8 cellular contexts compared by ENCODE assay signal in the genomic region with DNA sequence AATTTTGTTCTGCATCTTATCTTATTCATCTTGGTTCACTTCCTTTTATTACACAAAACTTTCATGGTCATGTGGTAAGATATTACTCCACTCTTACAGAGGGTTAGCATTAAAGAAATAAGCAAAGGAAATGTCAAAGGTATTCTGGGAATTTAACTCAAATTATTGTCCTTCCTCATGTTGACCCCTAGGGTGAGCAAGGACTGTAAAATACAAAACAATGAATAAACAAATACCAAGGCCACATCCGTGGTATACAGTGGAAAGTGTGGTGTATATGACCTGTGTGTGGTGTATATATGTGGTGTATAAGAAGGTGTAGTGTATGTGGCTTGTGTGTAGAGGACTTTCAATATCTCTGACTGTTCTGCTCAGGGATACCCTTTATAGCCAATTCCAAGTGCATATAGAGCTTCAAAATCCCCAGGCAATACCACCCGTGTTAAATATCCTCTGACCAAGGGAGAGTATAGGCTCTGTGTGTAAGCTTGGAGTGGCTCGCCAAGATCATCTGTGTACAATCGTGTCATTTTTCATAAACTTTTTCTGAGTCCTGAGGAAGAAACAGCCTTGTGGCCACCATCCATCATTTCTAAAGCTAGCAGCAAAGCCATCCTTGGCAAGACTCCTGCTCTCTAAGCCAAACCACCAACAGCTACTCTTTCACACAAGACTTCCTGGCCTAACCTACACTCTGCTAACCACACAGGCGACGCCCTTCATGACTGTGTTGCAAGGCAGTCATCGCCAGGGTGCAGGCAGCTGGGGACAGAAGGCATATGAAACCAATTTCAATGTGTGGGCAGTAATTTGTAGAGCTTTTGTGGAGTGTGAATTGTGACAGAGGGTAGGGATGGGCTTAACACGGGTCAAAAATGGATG.
DNase-seq lines count a peak whose midpoint lies in the region; ATAC-seq and TF ChIP-seq lines count a peak whose summit lies in the region.

No MANE protein-coding gene starts in this region.

- WGBS in endodermal cell (ENCODE audit: insufficient coverage in 1 of 2, insufficient read length in 1 of 2), 2 experiments, result 92 to 96% methylated on average over 4 to 8 of the region's 8 CpGs
- 23 to 35% (median 25%) methylated on average over 8 of the region's 8 CpGs for WGBS in spleen, 5 donors

- TF ChIP-seq CTCF in endodermal cell (conservative IDR thresholded peaks at IDR 0.05), result peak; percentile 49
- TF ChIP-seq CTCF in spleen (IDR thresholded peaks at IDR 0.05 in 8 of 11, conservative IDR thresholded peaks at IDR 0.05 in 3 of 11), result peak in 3 of 11 experiments; percentile 15 to 21 (median 16)

- H3K4me1 ChIP-seq in endodermal cell (ENCODE audit: control insufficient read depth, insufficient read depth, low read length) (no peaks in the 10 kb centered on the region), spleen (peaks cover 5 to 61% (median 27%) of the 10 kb centered on the region in 6 donors)

- no peaks in the 10 kb centered on the region for H3K27me3 Mint-ChIP-seq in endodermal cell (ENCODE audit: insufficient read depth)

- H3K9me3 ChIP-seq in MG63, result no peaks in the 10 kb centered on the region
- H3K9me3 ChIP-seq in endodermal cell (ENCODE audit: control insufficient read depth, low read length), result peaks cover 10% of the 10 kb centered on the region
- no peaks in the 10 kb centered on the region for H3K9me3 ChIP-seq in spleen

- in situ Hi-C loops in Caki2 (cut with HindIII; ENCODE audit: low pct_unique_long_range_greater_than_20kb, low sequenced_read_pairs), result no loop called here

- no peak overlapping the region for H3K27ac Mint-ChIP-seq in endodermal cell

- intact Hi-C loops in spleen (cut with DNase I; ENCODE audit: low total_unique reads), result no loop called here

- H3K27ac ChIP-seq in endodermal cell (ENCODE audit: low read depth, low read length), result no peak overlapping the region
- peak overlapping the region; percentile 29 to 86 (median 73) for H3K27ac ChIP-seq in spleen

- H3K27me3 ChIP-seq in MG63 (no peaks in the 10 kb centered on the region), endodermal cell (ENCODE audit: control insufficient read depth, insufficient read depth, low read length, poor library complexity, severe bottlenecking) (no peaks in the 10 kb centered on the region), spleen (replicated peaks in 1 of 7) (no peaks in the 10 kb centered on the region)

- DNase-seq in Caki2 (ENCODE audit: low read depth), result peak; percentile 20
- peak; percentile 93 for DNase-seq in MG63
- DNase-seq in activated CD4-positive, alpha-beta T cell treated with anti-CD3 and anti-CD28 coated beads, Interleukin-2, amount 50 U/mL, for 1 hour, result peak; percentile 71
- no peak for DNase-seq in endodermal cell
- DNase-seq in spleen, result peak; percentile 91
- DNase-seq in SK-N-DZ (ENCODE audit: low spot score), result no peak

- H3K36me3 ChIP-seq in MG63 (no peaks in the 10 kb centered on the region), endodermal cell (ENCODE audit: control insufficient read depth, insufficient read depth, low read length) (no peaks in the 10 kb centered on the region), spleen (no peaks in the 10 kb centered on the region)

- H3K4me3 Mint-ChIP-seq in endodermal cell, result no peak overlapping the region

- H3K4me1 Mint-ChIP-seq in endodermal cell, result no peaks in the 10 kb centered on the region

- H3K36me3 Mint-ChIP-seq in endodermal cell (ENCODE audit: low read depth), result no peaks in the 10 kb centered on the region

- no peak overlapping the region for H3K9ac ChIP-seq in endodermal cell (ENCODE audit: extremely low read depth, low read length, poor library complexity, severe bottlenecking)

- H3K4me3 ChIP-seq in MG63 (no peak overlapping the region), endodermal cell (ENCODE audit: low read length) (no peak overlapping the region), spleen (peak overlapping the region in 1 of 8 donors; percentile 40)

- no peak for TF ChIP-seq POLR2A in spleen (IDR thresholded peaks at IDR 0.05)

- H3K9me3 Mint-ChIP-seq in endodermal cell, result peaks cover 4% of the 10 kb centered on the region

- ATAC-seq in GM21723 (IDR thresholded peaks at IDR 0.05; ENCODE audit: unreplicated experiment), result peak; percentile 90
- ATAC-seq in HG02870 (IDR thresholded peaks at IDR 0.05; ENCODE audit: unreplicated experiment), result no peak

Comparison
In these comparisons a context has a peak if more than half of its experiments do, and no peak if none do; other contexts are left out.
1. DNase-seq: peak in Caki2 (single experiment), MG63 (single experiment), activated CD4-positive, alpha-beta T cell treated with anti-CD3 and anti-CD28 coated beads, Interleukin-2, amount 50 U/mL, for 1 hour (single experiment) and spleen (single experiment); none in endodermal cell (single experiment) and SK-N-DZ (single experiment).